8 cellular contexts compared by ENCODE assay signal in genomic region chr12:55717397-55718007, GRCh38. TPM values are rescaled to one million over a fixed set of nuclear protein-coding genes. Genes with fewer than 3 reads are reported as not detected.
DNase-seq lines count a peak whose midpoint lies in the region; ATAC-seq and TF ChIP-seq lines count a peak whose summit lies in the region.

No MANE protein-coding gene starts in this region.

- DNase-seq in AG04450 (ENCODE audit: low read depth, low spot score), result no peak
- no peak for DNase-seq in HL-60 (ENCODE audit: low read depth in 1 of 2, low spot score in 1 of 2)
- no peak for DNase-seq in activated naive CD8-positive, alpha-beta T cell treated with anti-CD3 and anti-CD28 coated beads for 36 hours
- DNase-seq in kidney glomerular epithelial cell (lab: John Stamatoyannopoulos, UW), result peak; percentile 82
- DNase-seq in testis, result no peak

- TF ChIP-seq CTCF in AG04450 (IDR thresholded peaks at IDR 0.05; ENCODE audit: low read depth, low read length) (no peak), HL-60 (IDR thresholded peaks at IDR 0.05; ENCODE audit: insufficient read depth, low read length) (no peak), testis (IDR thresholded peaks at IDR 0.05) (no peak)

- H3K27me3 ChIP-seq in AG04450 (ENCODE audit: control insufficient read depth, insufficient read depth, low read length) (no peaks in the 10 kb centered on the region), HL-60 (ENCODE audit: insufficient read depth, poor library complexity, severe bottlenecking) (no peaks in the 10 kb centered on the region), testis (no peaks in the 10 kb centered on the region)

- peaks cover 30% of the 10 kb centered on the region for H3K4me1 Mint-ChIP-seq in activated naive CD8-positive, alpha-beta T cell treated with anti-CD3 and anti-CD28 coated beads for 36 hours

- no peak for TF ChIP-seq POLR2A in testis (IDR thresholded peaks at IDR 0.05)

- POLR2A ChIA-PET in AG04450 (lab: Yijun Ruan, JAX), result interaction anchor here (0.6 to 3.9 kb wide), 4 partner anchors 12 to 1357 kb away, joined by 3 to 20 read pairs (median 4); partner anchors contain the start of gene CD63

- WGBS in testis, 2 donors, result 34 to 36% methylated on average over 4 of the region's 4 CpGs

- H3K4me3 Mint-ChIP-seq in activated naive CD8-positive, alpha-beta T cell treated with anti-CD3 and anti-CD28 coated beads for 36 hours, result peak overlapping the region; percentile 92

- H3K27ac ChIP-seq in AG04450 (ENCODE audit: low read depth, low read length), result peak overlapping the region; percentile 93
- no peak overlapping the region; the same call in 1 of the 2 replicates for H3K27ac ChIP-seq in HL-60 (replicated peaks)
- peak overlapping the region; percentile 90 to 96 for H3K27ac ChIP-seq in testis

- CTCF ChIA-PET in AG04450 (lab: Charles Lee), result interaction anchor here (1.0 kb wide), 1 partner anchor 17 kb away, joined by 3 read pairs; no protein-coding TSS in a partner anchor

- H3K4me3 ChIP-seq in AG04450 (ENCODE audit: low read depth, low read length) (peak overlapping the region; percentile 80), HL-60 (replicated peaks; ENCODE audit: insufficient read depth, low read length) (peak overlapping the region; percentile 82), testis (no peak overlapping the region)

- H3K27me3 Mint-ChIP-seq in activated naive CD8-positive, alpha-beta T cell treated with anti-CD3 and anti-CD28 coated beads for 36 hours, result peaks cover 7% of the 10 kb centered on the region

- H3K36me3 Mint-ChIP-seq in activated naive CD8-positive, alpha-beta T cell treated with anti-CD3 and anti-CD28 coated beads for 36 hours, result peaks cover 4% of the 10 kb centered on the region

- H3K36me3 ChIP-seq in testis (ENCODE audit: low read depth, missing control alignments), result no peaks in the 10 kb centered on the region

- H3K27ac Mint-ChIP-seq in activated naive CD8-positive, alpha-beta T cell treated with anti-CD3 and anti-CD28 coated beads for 36 hours, result peak overlapping the region; percentile 93

- H3K9me3 Mint-ChIP-seq in activated naive CD8-positive, alpha-beta T cell treated with anti-CD3 and anti-CD28 coated beads for 36 hours, result no peaks in the 10 kb centered on the region

- H3K9me3 ChIP-seq in AG04450 (ENCODE audit: control insufficient read depth, insufficient read depth, low read length) (no peaks in the 10 kb centered on the region; the same call in 1 of the 2 replicates), testis (no peaks in the 10 kb centered on the region)

- peaks cover 62% of the 10 kb centered on the region for H3K4me1 ChIP-seq in testis

- ATAC-seq in GM21528 (IDR thresholded peaks at IDR 0.05; ENCODE audit: low FRiP score, unreplicated experiment) (no peak), GM18870 (IDR thresholded peaks at IDR 0.05; ENCODE audit: unreplicated experiment) (no peak), GM21717 (IDR thresholded peaks at IDR 0.05; ENCODE audit: unreplicated experiment) (no peak)

- intact Hi-C loops in testis (cut with DNase I; ENCODE audit: low total_unique reads), result no loop called here

RNA-seq across cellular contexts. Expression of gene BLOC1S1, which starts 1.7 kb away (rescaled TPM):
- polyA plus RNA-seq in AG04450 (2011; rRNA removed), result 132 and 155 TPM in 2 replicates
- polyA minus RNA-seq in AG04450 (2011; rRNA and poly(A)+ RNA removed), result 58.0 and 72.8 TPM in 2 replicates
- 10 to 100 TPM; 81.9 to 88.4 TPM for total RNA-seq in activated naive CD8-positive, alpha-beta T cell treated with anti-CD3 and anti-CD28 coated beads for 36 hours
- 100 to 1,000 TPM; 110 to 145 TPM for total RNA-seq in testis
- polyA plus RNA-seq in testis (ENCODE audit: insufficient read depth, low read depth, low replicate concordance), result 108 TPM

RNA-seq across cellular contexts. Expression of gene RDH5, which starts 2.7 kb away (rescaled TPM):
- polyA plus RNA-seq in AG04450 (2011; rRNA removed), result 4.9 and 5.2 TPM in 2 replicates
- 4.2 and 7.1 TPM in 2 replicates for polyA minus RNA-seq in AG04450 (2011; rRNA and poly(A)+ RNA removed)
- total RNA-seq in activated naive CD8-positive, alpha-beta T cell treated with anti-CD3 and anti-CD28 coated beads for 36 hours, result 1 to 10 TPM; 4.2 to 6.7 TPM
- total RNA-seq in testis, result 10 to 100 TPM; 15.1 to 18.0 TPM
- polyA plus RNA-seq in testis (ENCODE audit: insufficient read depth, low read depth, low replicate concordance), result 9.8 TPM

RNA-seq across cellular contexts. Expression of gene ITGA7, which starts 9.8 kb away (rescaled TPM):
- polyA plus RNA-seq in AG04450 (2011; rRNA removed), result 9.1 and 12.2 TPM in 2 replicates
- 8.0 and 8.8 TPM in 2 replicates for polyA minus RNA-seq in AG04450 (2011; rRNA and poly(A)+ RNA removed)
- 1 to 10 TPM; 3.3 to 3.7 TPM for total RNA-seq in activated naive CD8-positive, alpha-beta T cell treated with anti-CD3 and anti-CD28 coated beads for 36 hours
- 10 to 100 TPM; 26.4 to 30.6 TPM for total RNA-seq in testis
- polyA plus RNA-seq in testis (ENCODE audit: insufficient read depth, low read depth, low replicate concordance), result 43.3 TPM

RNA-seq across cellular contexts. Expression of gene CD63, which starts 11.3 kb away (rescaled TPM):
- polyA plus RNA-seq in AG04450 (2011; rRNA removed), result 1,757 and 1,955 TPM in 2 replicates
- polyA minus RNA-seq in AG04450 (2011; rRNA and poly(A)+ RNA removed), result 793 and 860 TPM in 2 replicates
- 100 to 1,000 TPM; 113 to 117 TPM for total RNA-seq in activated naive CD8-positive, alpha-beta T cell treated with anti-CD3 and anti-CD28 coated beads for 36 hours
- total RNA-seq in testis, result 100 to 1,000 TPM; 600 to 668 TPM
- 655 TPM for polyA plus RNA-seq in testis (ENCODE audit: insufficient read depth, low read depth, low replicate concordance)

RNA-seq across cellular contexts. Expression of gene GDF11, which starts 25.4 kb away (rescaled TPM):
- polyA plus RNA-seq in AG04450 (2011; rRNA removed) (4.2 and 6.7 TPM in 2 replicates), testis (ENCODE audit: insufficient read depth, low read depth, low replicate concordance) (3.0 TPM)
- polyA minus RNA-seq in AG04450 (2011; rRNA and poly(A)+ RNA removed), result 7.5 and 10.6 TPM in 2 replicates
- 10 to 100 TPM; 11.9 to 12.9 TPM for total RNA-seq in activated naive CD8-positive, alpha-beta T cell treated with anti-CD3 and anti-CD28 coated beads for 36 hours
- 1 to 10 TPM; 3.1 to 3.3 TPM for total RNA-seq in testis

Comparison
In these comparisons a context has a peak if more than half of its experiments do, and no peak if none do; other contexts are left out.
1. H3K4me3 ChIP-seq: peak in AG04450 (single experiment) and HL-60 (single experiment); none in testis (0 of 2).
2. RNA of gene ITGA7, which starts 9.8 kb away (total RNA-seq): 26.4 to 30.6 TPM in testis; 3.3 to 3.7 TPM in activated naive CD8-positive, alpha-beta T cell treated with anti-CD3 and anti-CD28 coated beads for 36 hours; every median in the first group is over 4 times any median in the second.